ENCODE assay signal across 9 cellular contexts in the genomic region with DNA sequence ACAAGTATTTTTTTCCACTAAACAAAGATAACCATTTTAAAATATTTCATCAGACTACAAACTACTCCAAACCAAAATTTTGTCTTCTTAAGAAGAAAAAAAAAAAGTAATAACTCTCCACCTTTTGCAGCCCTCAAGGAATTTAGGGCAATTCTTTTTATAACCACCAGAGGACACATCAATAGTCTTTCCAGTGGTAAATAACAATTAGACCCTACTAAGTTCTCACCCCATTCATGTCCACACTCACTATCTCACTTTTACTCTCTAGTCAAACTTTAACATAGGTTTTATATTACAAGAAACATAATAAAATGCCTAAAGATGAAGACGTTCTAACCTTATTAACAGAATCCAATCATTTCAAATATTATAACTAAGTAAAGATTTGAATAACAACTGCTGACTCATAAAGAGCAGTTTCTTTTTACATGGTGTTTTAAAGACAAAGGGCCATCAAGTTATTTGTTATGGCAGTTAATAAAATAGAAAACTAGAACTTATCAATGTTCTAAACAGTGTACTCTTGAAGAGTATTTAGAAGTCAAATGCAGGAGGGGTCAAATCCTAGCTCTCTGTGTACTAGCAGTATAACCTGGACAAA. TPM values are rescaled to one million over a fixed set of nuclear protein-coding genes. Genes with fewer than 3 reads are reported as not detected.
DNase-seq lines count a peak whose midpoint lies in the region; ATAC-seq and TF ChIP-seq lines count a peak whose summit lies in the region.
"Had no signal": no experiment of that assay in that cellular context is flagged by ENCODE, and none has a peak within 500 bp of the region (broad histone marks: within the 10 kb centered on the region; RNA-seq: fewer than 3 reads in every experiment).

No MANE protein-coding gene starts in this region.

- H3K27ac ChIP-seq in IMR-90 (ENCODE audit: insufficient read depth, low read length): no peak overlapping the region

- no peaks in the 10 kb centered on the region for H3K36me3 ChIP-seq in IMR-90 (ENCODE audit: control insufficient read depth, insufficient read depth, low read length)

- H2AFZ ChIP-seq in IMR-90 (replicated peaks; ENCODE audit: low read length, poor library complexity): no peak overlapping the region

- no peak overlapping the region for H4K91ac ChIP-seq in IMR-90 (ENCODE audit: insufficient read depth, low read depth, low read length)

- H3K4me3 ChIP-seq in IMR-90 (ENCODE audit: insufficient read depth, low read depth, low read length): no peak overlapping the region
- H3K4me3 ChIP-seq in epithelial cell of esophagus (ENCODE audit: low read length): no peak overlapping the region

- H4K5ac ChIP-seq in IMR-90 (ENCODE audit: low read depth, low read length): no peak overlapping the region

- POLR2A ChIA-PET in IMR-90 (lab: Charles Lee; ENCODE audit: unreplicated experiment): no interaction called here

- no peak overlapping the region for H3K18ac ChIP-seq in IMR-90 (ENCODE audit: low read depth, low read length)

- H3K23ac ChIP-seq in IMR-90 (ENCODE audit: low read depth, low read length): no peak overlapping the region

- intact Hi-C loops in IMR-90 (cut with micrococcal nuclease): no loop called here

- CTCF ChIA-PET in IMR-90 (lab: Yijun Ruan, JAX): no interaction called here

- no peak overlapping the region for H2BK15ac ChIP-seq in IMR-90 (ENCODE audit: low read depth, low read length)

- H3K14ac ChIP-seq in IMR-90 (replicated peaks; ENCODE audit: low read depth, low read length): no peak overlapping the region

- no peak overlapping the region for H3K4ac ChIP-seq in IMR-90 (ENCODE audit: low read depth, low read length)

- H2AK9ac ChIP-seq in IMR-90 (replicated peaks; ENCODE audit: low read depth, low read length, poor library complexity): no peak overlapping the region

- H2BK20ac ChIP-seq in IMR-90 (ENCODE audit: low read depth, low read length): no peak overlapping the region

- H3K4me2 ChIP-seq in IMR-90 (ENCODE audit: low read depth, low read length): no peak overlapping the region

- H3K9me1 ChIP-seq in IMR-90 (ENCODE audit: insufficient read depth, low read length): no peaks in the 10 kb centered on the region

- no peaks in the 10 kb centered on the region for H3K4me1 ChIP-seq in IMR-90 (ENCODE audit: control insufficient read depth, insufficient read depth, low read length)

- H2AK5ac ChIP-seq in IMR-90 (ENCODE audit: low read depth, low read length): no peak overlapping the region

- TF ChIP-seq RAD21 in IMR-90 (IDR thresholded peaks at IDR 0.05; ENCODE audit: low read length): no peak

- WGBS in IMR-90 (ENCODE audit: extremely low coverage in 2 of 2, insufficient read length in 1 of 2), 2 experiments: no CpG with 5 or more reads among the region's 1 CpG

- H3K56ac ChIP-seq in IMR-90 (ENCODE audit: extremely low read depth, insufficient read depth, low read length): no peak overlapping the region

- no TSS peak for BruUV-seq in IMR-90 (replicated peaks; lab: Mats Ljungman, UMichigan)

- no peak overlapping the region for H3K9ac ChIP-seq in IMR-90 (ENCODE audit: low read depth, low read length)

- ATAC-seq in GM21526 (IDR thresholded peaks at IDR 0.05; ENCODE audit: low FRiP score, unreplicated experiment) (peak; percentile 76), IMR-90 (ENCODE audit: low read depth) (no peak), GM19463 (IDR thresholded peaks at IDR 0.05; ENCODE audit: unreplicated experiment) (no peak), HG03095 (IDR thresholded peaks at IDR 0.05; ENCODE audit: unreplicated experiment) (no peak)

- TF ChIP-seq CTCF in GM10266 (IDR thresholded peaks at IDR 0.05; ENCODE audit: control insufficient read depth, insufficient read depth, low read depth, missing control alignments): peak; percentile 21
- TF ChIP-seq CTCF in IMR-90 (conservative IDR thresholded peaks at IDR 0.05; ENCODE audit: low read depth, low read length): peak; percentile 13; the same call in 1 of the 2 replicates
- peak; percentile 27 for TF ChIP-seq CTCF in epithelial cell of esophagus (IDR thresholded peaks at IDR 0.05; ENCODE audit: insufficient read depth, low read depth, low read length, missing control alignments)

- H2BK120ac ChIP-seq in IMR-90 (ENCODE audit: low read depth, low read length): no peak overlapping the region

- H4K8ac ChIP-seq in IMR-90 (ENCODE audit: low read depth in 2 of 2, low read length in 2 of 2): no peak overlapping the region

- in situ Hi-C loops in IMR-90 (cut with MboI; ENCODE audit: low sequenced_read_pairs): no loop called here

- no peaks in the 10 kb centered on the region for H3K9me3 ChIP-seq in IMR-90 (ENCODE audit: control insufficient read depth, insufficient read depth, low read length)

- H3K27me3 ChIP-seq in IMR-90 (ENCODE audit: control insufficient read depth, insufficient read depth, low read length): no peaks in the 10 kb centered on the region

- no peaks in the 10 kb centered on the region for H4K20me1 ChIP-seq in IMR-90 (ENCODE audit: insufficient read depth, low read length)

- H2BK5ac ChIP-seq in IMR-90 (ENCODE audit: low read depth, low read length, poor library complexity, severe bottlenecking): no peak overlapping the region

- DNase-seq in GM10266 (ENCODE audit: extremely low spot score) (no peak), IMR-90 (no peak), epithelial cell of esophagus (ENCODE audit: low read depth) (peak; percentile 6), AML-193 (lab: John Stamatoyannopoulos, UW) (no peak)
- DNase-seq in activated CD4-positive, CD25-positive, alpha-beta regulatory T cell (lab: John Stamatoyannopoulos, UW): no peak
- DNase-seq: mesenchymal stem cell had no signal

- H3K79me1 ChIP-seq in IMR-90 (ENCODE audit: low read depth in 1 of 2, low read length in 2 of 2): no peaks in the 10 kb centered on the region

- dilution Hi-C loops in IMR-90 (cut with HindIII; ENCODE audit: low sequenced_read_pairs, unreplicated experiment): no loop called here

- TF ChIP-seq POLR2A in IMR-90 (IDR thresholded peaks at IDR 0.05; ENCODE audit: low read depth, low read length): no peak

TF ChIP-seq in IMR-90, 13 proteins besides CTCF, POLR2A, EP300 and RAD21:
- TF ChIP-seq BHLHE40 (IDR thresholded peaks at IDR 0.05; ENCODE audit: low read depth, low read length) (no peak), RCOR1 (IDR thresholded peaks at IDR 0.05; ENCODE audit: insufficient replicate concordance, low read length) (no peak), CHD1 (IDR thresholded peaks at IDR 0.05; ENCODE audit: low read depth, low read length) (no peak), FOS (IDR thresholded peaks at IDR 0.05; ENCODE audit: low read depth, low read length) (no peak), RFX5 (IDR thresholded peaks at IDR 0.05; ENCODE audit: low read depth, low read length) (no peak), CEBPB (IDR thresholded peaks at IDR 0.05; ENCODE audit: low read depth, low read length) (no peak), SMC3 (IDR thresholded peaks at IDR 0.05; ENCODE audit: low read depth, low read length) (no peak), NFE2L2 (IDR thresholded peaks at IDR 0.05; ENCODE audit: low read depth, low read length) (no peak)
- TF ChIP-seq, protein P1, sequence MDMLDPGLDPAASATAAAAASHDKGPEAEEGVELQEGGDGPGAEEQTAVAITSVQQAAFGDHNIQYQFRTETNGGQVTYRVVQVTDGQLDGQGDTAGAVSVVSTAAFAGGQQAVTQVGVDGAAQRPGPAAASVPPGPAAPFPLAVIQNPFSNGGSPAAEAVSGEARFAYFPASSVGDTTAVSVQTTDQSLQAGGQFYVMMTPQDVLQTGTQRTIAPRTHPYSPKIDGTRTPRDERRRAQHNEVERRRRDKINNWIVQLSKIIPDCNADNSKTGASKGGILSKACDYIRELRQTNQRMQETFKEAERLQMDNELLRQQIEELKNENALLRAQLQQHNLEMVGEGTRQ (IDR thresholded peaks at IDR 0.05; ENCODE audit: low read depth, low read length): no peak

RNA-seq across cellular contexts. Expression of a gene that starts 33.0 kb away (rescaled TPM):
- total RNA-seq in IMR-90 (2012; rRNA removed): not detected in 2 replicates
- not detected in 2 replicates for polyA plus RNA-seq in IMR-90 (2012; rRNA removed)
- not detected in 2 replicates for polyA plus RNA-seq in IMR-90 (2012; cell fraction: cytosol; rRNA removed)
- not detected in 2 replicates for polyA plus RNA-seq in IMR-90 (2012; cell fraction: nucleus; rRNA removed; ENCODE audit: low replicate concordance)

RNA-seq across cellular contexts. Expression of a gene that starts 44.3 kb away (rescaled TPM):
- total RNA-seq in IMR-90 (2012; rRNA removed): 23.1 and 38.5 TPM in 2 replicates
- polyA plus RNA-seq in IMR-90 (2012; rRNA removed): 12.5 and 16.9 TPM in 2 replicates
- polyA plus RNA-seq in IMR-90 (2012; cell fraction: cytosol; rRNA removed): 3.1 and 7.9 TPM in 2 replicates
- polyA plus RNA-seq in IMR-90 (2012; cell fraction: nucleus; rRNA removed; ENCODE audit: low replicate concordance): 37.6 and 96.5 TPM in 2 replicates
